Comparison of ENCODE assay signal across 8 cellular contexts in genomic region chr7:16926283-16926682, GRCh38. TPM values are rescaled to one million over a fixed set of nuclear protein-coding genes. Genes with fewer than 3 reads are reported as not detected.
A peak's percentile ranks its signal among the peaks of the same experiment; 100 is the strongest.
DNase-seq lines count a peak whose midpoint lies in the region; ATAC-seq, FAIRE-seq and TF ChIP-seq lines count a peak whose summit lies in the region.

No MANE protein-coding gene starts in this region.

- no peak overlapping the region for H3K9ac ChIP-seq in astrocyte (ENCODE audit: low read length)

- no peaks in the 10 kb centered on the region for H3K9me3 ChIP-seq in astrocyte (ENCODE audit: insufficient read depth, low read depth, low read length)

- H3K27ac Mint-ChIP-seq in astrocyte (ENCODE audit: unreplicated experiment): no peak overlapping the region

- H3K4me1 Mint-ChIP-seq in astrocyte (ENCODE audit: low read depth, unreplicated experiment): peaks cover 9% of the 10 kb centered on the region

- H4K20me1 ChIP-seq in astrocyte (ENCODE audit: insufficient read depth, low read length): no peaks in the 10 kb centered on the region

- no peak overlapping the region for H3K4me2 ChIP-seq in astrocyte (ENCODE audit: low read length)

- FAIRE-seq in D721Med (lab: Jason Lieb, UNC) (no peak), astrocyte (lab: Jason Lieb, UNC) (peak; percentile 73)

- H3K27me3 ChIP-seq in astrocyte (ENCODE audit: insufficient read depth, low read length): no peaks in the 10 kb centered on the region

- H2AFZ ChIP-seq in astrocyte (ENCODE audit: low read depth, low read length): no peak overlapping the region

- H3K27ac ChIP-seq in astrocyte (ENCODE audit: low read depth, low read length): no peak overlapping the region

- H3K4me3 Mint-ChIP-seq in astrocyte (ENCODE audit: unreplicated experiment): no peak overlapping the region

- H3K9me3 Mint-ChIP-seq in astrocyte (ENCODE audit: unreplicated experiment): no peaks in the 10 kb centered on the region

- TF ChIP-seq CTCF in D721Med (IDR thresholded peaks at IDR 0.05; ENCODE audit: insufficient read depth, missing control alignments) (peak; percentile 36), astrocyte (IDR thresholded peaks at IDR 0.05; ENCODE audit: insufficient read depth, low read depth, low read length) (peak; percentile 79)

- peaks cover 7% of the 10 kb centered on the region for H3K4me1 ChIP-seq in astrocyte (ENCODE audit: insufficient read depth, low read length)

- H3K36me3 Mint-ChIP-seq in astrocyte (ENCODE audit: low read depth, unreplicated experiment): no peaks in the 10 kb centered on the region

- H3K27me3 Mint-ChIP-seq in astrocyte (ENCODE audit: low read depth, unreplicated experiment): no peaks in the 10 kb centered on the region

- H3K4me3 ChIP-seq in astrocyte (ENCODE audit: insufficient read depth, low read depth, low read length): no peak overlapping the region

- peak; percentile 24 for ATAC-seq in GM19468 (IDR thresholded peaks at IDR 0.05; ENCODE audit: extremely low read depth, unreplicated experiment)
- no peak for ATAC-seq in GM21786 (IDR thresholded peaks at IDR 0.05; ENCODE audit: unreplicated experiment)

- DNase-seq in D721Med (ENCODE audit: insufficient read length, low spot score): no peak
- DNase-seq in LoVo (ENCODE audit: low spot score): peak; percentile 72
- DNase-seq in astrocyte (ENCODE audit: low read depth): peak; percentile 68
- peak; percentile 52 for DNase-seq in kidney tubule cell (ENCODE audit: low spot score)
- no peak for DNase-seq in stimulated activated naive CD4-positive, alpha-beta T cell treated with Interleukin-2 at 50 U/mL for 16 hours (lab: John Stamatoyannopoulos, UW)
- DNase-seq in NCI-H446 treated with DMSO at 0.1 percent for 48 hours (lab: John Stamatoyannopoulos, UW): no peak

- no peaks in the 10 kb centered on the region for H3K36me3 ChIP-seq in astrocyte (ENCODE audit: insufficient read depth, low read length)

- no peaks in the 10 kb centered on the region for H3K79me2 ChIP-seq in astrocyte (ENCODE audit: insufficient read depth, low read length)

RNA-seq across cellular contexts. Expression of gene AGR3, which starts 44.5 kb away (rescaled TPM):
- total RNA-seq in astrocyte: not detected in 2 replicates

Comparison
In these comparisons a context has a peak if more than half of its experiments do, and no peak if none do; other contexts are left out.
1. DNase-seq: peak in LoVo (single experiment), astrocyte (single experiment) and kidney tubule cell (single experiment); none in D721Med (single experiment), stimulated activated naive CD4-positive, alpha-beta T cell treated with Interleukin-2 at 50 U/mL for 16 hours (single experiment) and NCI-H446 treated with DMSO at 0.1 percent for 48 hours (single experiment).